ENCODE assay signal across 7 cellular contexts in genomic region chr16:4306439-4307214, GRCh38. TPM values are rescaled to one million over a fixed set of nuclear protein-coding genes. Genes with fewer than 3 reads are reported as not detected.
DNase-seq lines count a peak whose midpoint lies in the region; ATAC-seq, FAIRE-seq and TF ChIP-seq lines count a peak whose summit lies in the region.

No MANE protein-coding gene starts in this region.

- H3K36me3 Mint-ChIP-seq in H9 (ENCODE audit: insufficient read depth in 1 of 3, low read depth in 3 of 3) (peaks cover 0 to 19% (median 15%) of the 10 kb centered on the region in 3 experiments; a peak in 6 of 7 replicates), astrocyte (ENCODE audit: low read depth, unreplicated experiment) (no peaks in the 10 kb centered on the region)

- no peak for TF ChIP-seq POLR2A in HepG2 (IDR thresholded peaks at IDR 0.05; ENCODE audit: insufficient read depth in 1 of 2, low read depth in 2 of 2, low read length in 2 of 2)

- BruUV-seq in PC-3 (replicated peaks; lab: Mats Ljungman, UMichigan) (TSS peak; percentile 92), HepG2 (replicated peaks; lab: Mats Ljungman, UMichigan) (TSS peak; percentile 90)

- H3K56ac ChIP-seq in H9 (ENCODE audit: insufficient read length, low read depth, low read length): no peak overlapping the region

- no peak overlapping the region for H4K5ac ChIP-seq in H9 (ENCODE audit: insufficient read length, low read depth, low read length)

- TF ChIP-seq EP300 in HepG2 (IDR thresholded peaks at IDR 0.05; ENCODE audit: low read depth in 2 of 2, low read length in 2 of 2) (no peak), HepG2 (CRISPR knock-in tag; IDR thresholded peaks at IDR 0.05; ENCODE audit: borderline replicate concordance) (no peak)

- H2BK120ac ChIP-seq in H9 (ENCODE audit: low read depth, low read length, poor library complexity, severe bottlenecking): no peak overlapping the region

- H2AK5ac ChIP-seq in H9 (ENCODE audit: insufficient read length, low read length): no peak overlapping the region

- no peak overlapping the region for H4K91ac ChIP-seq in H9 (ENCODE audit: insufficient read length, low read depth, low read length)

- no peaks in the 10 kb centered on the region; a peak in 2 of 5 replicates for H3K9me3 Mint-ChIP-seq in H9
- no peaks in the 10 kb centered on the region for H3K9me3 Mint-ChIP-seq in astrocyte (ENCODE audit: unreplicated experiment)

- TF ChIP-seq CTCF in H9 (conservative IDR thresholded peaks at IDR 0.05) (no peak), PC-3 (conservative IDR thresholded peaks at IDR 0.05; ENCODE audit: low read depth, low read length) (no peak), astrocyte (IDR thresholded peaks at IDR 0.05; ENCODE audit: insufficient read depth, low read depth, low read length) (no peak), HepG2 (CRISPR knock-in tag; IDR thresholded peaks at IDR 0.05) (no peak), thoracic aorta (IDR thresholded peaks at IDR 0.05) (no peak)

- CTCF ChIA-PET in PC-3 (lab: Charles Lee) (no interaction called here), HepG2 (lab: Yijun Ruan, JAX; ENCODE audit: low intra/inter-chr PET ratio, low total read pairs) (no interaction called here)

- H3K27ac ChIP-seq in H9 (ENCODE audit: insufficient read length, low read depth, low read length): no peak overlapping the region
- peak overlapping the region; percentile 38; the same call in 1 of the 2 replicates for H3K27ac ChIP-seq in PC-3 (ENCODE audit: low read length)
- peak overlapping the region; percentile 70 for H3K27ac ChIP-seq in astrocyte (ENCODE audit: low read depth, low read length)
- H3K27ac ChIP-seq in HepG2 (ENCODE audit: extremely low read length, insufficient read depth, low read length): peak overlapping the region; percentile 42
- H3K27ac ChIP-seq in thoracic aorta: peak overlapping the region; percentile 76 to 80

- in situ Hi-C loops in HepG2 (cut with HindIII; ENCODE audit: extremely low pct_ligation_motif_present, low pct_unique_long_range_greater_than_20kb): no loop called here

- no peaks in the 10 kb centered on the region for H3K23me2 ChIP-seq in H9 (ENCODE audit: insufficient read length, low read depth, low read length, poor library complexity, severe bottlenecking)

- H2BK12ac ChIP-seq in H9 (ENCODE audit: insufficient read length, low read depth, low read length): no peak overlapping the region

- H2BK5ac ChIP-seq in H9 (ENCODE audit: insufficient read length, low read length): no peak overlapping the region

- H3K79me1 ChIP-seq in H9 (ENCODE audit: insufficient read depth, low read depth, low read length, poor library complexity, severe bottlenecking): no peaks in the 10 kb centered on the region

- H3T11ph ChIP-seq in H9 (ENCODE audit: low read length): no peak overlapping the region

- H3K9ac ChIP-seq in H9 (ENCODE audit: extremely low read depth, insufficient read length, low read length) (peak overlapping the region; percentile 66), PC-3 (ENCODE audit: low read length) (peak overlapping the region; percentile 70), astrocyte (ENCODE audit: low read length) (peak overlapping the region; percentile 71), HepG2 (ENCODE audit: insufficient read depth, low read depth, low read length) (peak overlapping the region; percentile 57)

- WGBS in H9 (ENCODE audit: extremely low coverage, insufficient read length, low lambda C conversion rate): no CpG with 5 or more reads among the region's 16 CpGs
- WGBS in HepG2 (ENCODE audit: low lambda C conversion rate): 42% methylated on average over 11 of the region's 16 CpGs

- FAIRE-seq in astrocyte (lab: Jason Lieb, UNC) (no peak), HepG2 (lab: Jason Lieb, UNC) (no peak)

- no peaks in the 10 kb centered on the region for H3F3A ChIP-seq in PC-3 (ENCODE audit: low read length, unreplicated experiment)

- TF ChIP-seq RAD21 in HepG2 (CRISPR knock-in tag; IDR thresholded peaks at IDR 0.05): no peak

- no peaks in the 10 kb centered on the region for H3K9me3 ChIP-seq in H9 (ENCODE audit: control insufficient read depth, low read depth, low read length)
- no peaks in the 10 kb centered on the region for H3K9me3 ChIP-seq in PC-3 (ENCODE audit: low read length)
- H3K9me3 ChIP-seq in astrocyte (ENCODE audit: insufficient read depth, low read depth, low read length): no peaks in the 10 kb centered on the region
- H3K9me3 ChIP-seq in HepG2 (ENCODE audit: low read length): no peaks in the 10 kb centered on the region
- no peaks in the 10 kb centered on the region for H3K9me3 ChIP-seq in thoracic aorta

- H3K79me2 ChIP-seq in H9 (ENCODE audit: insufficient read depth, low read length) (no peaks in the 10 kb centered on the region; the same call in 1 of the 2 replicates), PC-3 (ENCODE audit: low read length) (peaks cover 12% of the 10 kb centered on the region), astrocyte (ENCODE audit: insufficient read depth, low read length) (no peaks in the 10 kb centered on the region), HepG2 (ENCODE audit: insufficient read depth, low read length) (peaks cover 5% of the 10 kb centered on the region)

- no peaks in the 10 kb centered on the region for H4K20me1 ChIP-seq in H9 (ENCODE audit: control insufficient read depth, insufficient read depth, insufficient read length)
- no peaks in the 10 kb centered on the region for H4K20me1 ChIP-seq in PC-3 (ENCODE audit: low read length)
- H4K20me1 ChIP-seq in astrocyte (ENCODE audit: insufficient read depth, low read length): no peaks in the 10 kb centered on the region
- H4K20me1 ChIP-seq in HepG2 (ENCODE audit: insufficient read depth, low read length): no peaks in the 10 kb centered on the region

- H3K4me1 ChIP-seq in H9 (ENCODE audit: insufficient read depth, low read length) (peaks cover 3% of the 10 kb centered on the region; the same call in 1 of the 2 replicates), PC-3 (ENCODE audit: insufficient read depth, low read length) (peaks cover 23% of the 10 kb centered on the region), astrocyte (ENCODE audit: insufficient read depth, low read length) (peaks cover 18% of the 10 kb centered on the region), HepG2 (ENCODE audit: insufficient read depth, low read length) (peaks cover 39% of the 10 kb centered on the region), thoracic aorta (ENCODE audit: control insufficient read depth in 1 of 2, low read depth in 2 of 2) (peaks cover 0 to 8% of the 10 kb centered on the region in 2 donors)

- DNase-seq in H9 (peak; percentile 64), PC-3 (no peak), astrocyte (ENCODE audit: low read depth) (no peak), HepG2 (ENCODE audit: low spot score) (no peak), thoracic aorta (ENCODE audit: low spot score) (no peak), NCI-H1930 (lab: John Stamatoyannopoulos, UW) (no peak)

- peak overlapping the region; percentile 80 for H3K4me2 ChIP-seq in H9 (ENCODE audit: insufficient read depth, insufficient read length, low read length)
- H3K4me2 ChIP-seq in PC-3 (ENCODE audit: low read length): peak overlapping the region; percentile 88
- peak overlapping the region; percentile 81 for H3K4me2 ChIP-seq in astrocyte (ENCODE audit: low read length)
- peak overlapping the region; percentile 69 for H3K4me2 ChIP-seq in HepG2 (ENCODE audit: low read depth, low read length)

- POLR2A ChIA-PET in PC-3 (lab: Charles Lee; ENCODE audit: unreplicated experiment): no interaction called here
- POLR2A ChIA-PET in HepG2 (lab: Yijun Ruan, JAX): interaction anchor here (1.4 to 1.7 kb wide), 3 partner anchors 17 to 33 kb away, joined by 4 to 5 read pairs (median 5); partner anchors contain the start of gene TFAP4

- H4K8ac ChIP-seq in H9 (replicated peaks; ENCODE audit: insufficient read length, low read depth, low read length): no peak overlapping the region

- no peak for ATAC-seq in PC-3
- no peak for ATAC-seq in HepG2
- no peak for ATAC-seq in thoracic aorta (ENCODE audit: insufficient number of reproducible peaks, low FRiP score, low read depth)
- ATAC-seq in HG03175 (IDR thresholded peaks at IDR 0.05; ENCODE audit: unreplicated experiment): no peak

- H2BK15ac ChIP-seq in H9 (ENCODE audit: low read depth, low read length): no peak overlapping the region

- H3K27ac Mint-ChIP-seq in H9 (peak overlapping the region; percentile 30 to 93 (median 49)), astrocyte (ENCODE audit: unreplicated experiment) (peak overlapping the region; percentile 96)

- H3K18ac ChIP-seq in H9 (ENCODE audit: insufficient read length, low read depth, low read length): peak overlapping the region; percentile 51

- no peak overlapping the region for H3K4ac ChIP-seq in H9 (ENCODE audit: low read depth, low read length)

- H3K4me3 ChIP-seq in PC-3 (ENCODE audit: low read length) (peak overlapping the region; percentile 77), astrocyte (ENCODE audit: insufficient read depth, low read depth, low read length) (peak overlapping the region; percentile 59), HepG2 (replicated peaks in 1 of 3; ENCODE audit: insufficient read depth in 1 of 3, low read depth in 2 of 3, low read length in 3 of 3) (peak overlapping the region; percentile 62 to 73 (median 65)), thoracic aorta (peak overlapping the region; percentile 66)

- peak overlapping the region; percentile 91 to 94 for H3K4me3 Mint-ChIP-seq in H9
- H3K4me3 Mint-ChIP-seq in astrocyte (ENCODE audit: unreplicated experiment): peak overlapping the region; percentile 91

- H3K23ac ChIP-seq in H9 (ENCODE audit: insufficient read length, low read depth, low read length): no peak overlapping the region

- H3K9me2 ChIP-seq in PC-3 (replicated peaks; ENCODE audit: low read length): no peaks in the 10 kb centered on the region

- H3K27me3 Mint-ChIP-seq in H9 (ENCODE audit: low read depth) (peaks cover 9% of the 10 kb centered on the region; the same call in 1 of the 2 replicates), astrocyte (ENCODE audit: low read depth, unreplicated experiment) (no peaks in the 10 kb centered on the region)

- no peak overlapping the region for H2AFZ ChIP-seq in H9 (ENCODE audit: low read length)
- H2AFZ ChIP-seq in PC-3 (ENCODE audit: low read length): peak overlapping the region; percentile 74
- peak overlapping the region; percentile 83 for H2AFZ ChIP-seq in astrocyte (ENCODE audit: low read depth, low read length)
- H2AFZ ChIP-seq in HepG2 (ENCODE audit: low read length): no peak overlapping the region

- H3K4me1 Mint-ChIP-seq in H9: peaks cover 33 to 36% of the 10 kb centered on the region in 2 experiments
- peaks cover 18% of the 10 kb centered on the region for H3K4me1 Mint-ChIP-seq in astrocyte (ENCODE audit: low read depth, unreplicated experiment)

- no peak overlapping the region for H3K14ac ChIP-seq in H9 (ENCODE audit: insufficient read depth, low read length)

- H3K36me3 ChIP-seq in PC-3 (ENCODE audit: low read depth, low read length) (no peaks in the 10 kb centered on the region), astrocyte (ENCODE audit: insufficient read depth, low read length) (no peaks in the 10 kb centered on the region), HepG2 (replicated peaks in 1 of 2; ENCODE audit: control insufficient read depth in 1 of 2, insufficient read depth in 2 of 2, low read length in 2 of 2) (no peaks in the 10 kb centered on the region), thoracic aorta (no peaks in the 10 kb centered on the region)

- intact Hi-C loops in PC-3 (cut with micrococcal nuclease) (no loop called here), HepG2 (cut with micrococcal nuclease; ENCODE audit: unreplicated experiment) (loop anchor here (5.0 kb wide), 1 partner anchor 34 kb away; the partner anchor contains the start of gene TFAP4)

- no peak overlapping the region for H2BK20ac ChIP-seq in H9 (ENCODE audit: low read depth, low read length, poor library complexity, severe bottlenecking)

- no peaks in the 10 kb centered on the region for H3K27me3 ChIP-seq in H9 (ENCODE audit: insufficient read depth, low read length)
- H3K27me3 ChIP-seq in PC-3 (ENCODE audit: low read length): no peaks in the 10 kb centered on the region
- no peaks in the 10 kb centered on the region for H3K27me3 ChIP-seq in astrocyte (ENCODE audit: insufficient read depth, low read length)
- peaks cover 0 to 9% of the 10 kb centered on the region in 2 experiments; a peak in 2 of 5 replicates for H3K27me3 ChIP-seq in HepG2 (ENCODE audit: control insufficient read depth in 1 of 2, insufficient read depth in 2 of 2, low read length in 2 of 2)
- H3K27me3 ChIP-seq in thoracic aorta (replicated peaks; ENCODE audit: insufficient read depth): no peaks in the 10 kb centered on the region

RNA-seq across cellular contexts. Expression of gene GLIS2, which starts 9.2 kb away (rescaled TPM):
- total RNA-seq in H9 (2021) (14.3 and 14.9 TPM in 2 replicates), PC-3 (2014; rRNA removed) (2.1 and 5.9 TPM in 2 replicates), astrocyte (16.5 and 18.9 TPM in 2 replicates), HepG2 (2016; rRNA removed; fragmentation: Illumina TruSeq; extraction: Trizol) (0.24 and 0.29 TPM in 2 replicates), thoracic aorta (10 to 100 TPM; 19.5 to 32.9 TPM)
- 1.0 and 1.1 TPM in 2 replicates for total RNA-seq in HepG2 (2016; cell fraction: cytosol; rRNA removed; fragmentation: Illumina TruSeq; extraction: Trizol; ENCODE audit: low read depth)
- 0.18 and 0.30 TPM in 2 replicates for total RNA-seq in HepG2 (2016; cell fraction: insoluble cytoplasmic fraction; rRNA removed; fragmentation: Illumina TruSeq; extraction: Trizol)
- 0.59 and 0.65 TPM in 2 replicates for total RNA-seq in HepG2 (2016; cell fraction: membrane; rRNA removed; fragmentation: Illumina TruSeq; extraction: Trizol)
- 0.34 and 0.63 TPM in 2 replicates for total RNA-seq in HepG2 (2016; cell fraction: nucleus; rRNA removed; fragmentation: Illumina TruSeq; extraction: Trizol)
- polyA plus RNA-seq in HepG2 (2011; rRNA removed): 0.28 and 0.39 TPM in 2 replicates
- polyA plus RNA-seq in HepG2 (2011; cell fraction: cytosol; rRNA removed): 0.17 and 0.18 TPM in 2 replicates
- polyA plus RNA-seq in HepG2 (2011; cell fraction: nucleus; rRNA removed): 1.1 and 1.3 TPM in 2 replicates
- polyA plus RNA-seq in HepG2 (2012): 0.91 and 2.0 TPM in 2 replicates
- 0.27 and 0.43 TPM in 2 replicates for polyA plus RNA-seq in HepG2 (2016; cell fraction: cytosol; fragmentation: Illumina TruSeq; extraction: Trizol; ENCODE audit: low read depth)
- polyA plus RNA-seq in HepG2 (2016; cell fraction: insoluble cytoplasmic fraction; fragmentation: Illumina TruSeq; extraction: Trizol; ENCODE audit: low read depth): 0.70 and 0.86 TPM in 2 replicates
- polyA plus RNA-seq in HepG2 (2016; cell fraction: membrane; fragmentation: Illumina TruSeq; extraction: Trizol; ENCODE audit: low read depth): 1.3 and 1.4 TPM in 2 replicates
- 1.6 and 1.8 TPM in 2 replicates for polyA plus RNA-seq in HepG2 (2016; cell fraction: nucleus; fragmentation: Illumina TruSeq; extraction: Trizol; ENCODE audit: insufficient read depth, low read depth)
- 0.44 and 3.2 TPM in 2 replicates for polyA minus RNA-seq in HepG2 (2011; rRNA and poly(A)+ RNA removed; ENCODE audit: low replicate concordance)
- polyA minus RNA-seq in HepG2 (2011; cell fraction: cytosol; rRNA and poly(A)+ RNA removed): 0.18 and 0.99 TPM in 2 replicates
- 0.25 and 0.52 TPM in 2 replicates for polyA minus RNA-seq in HepG2 (2011; cell fraction: nucleus; rRNA and poly(A)+ RNA removed)

RNA-seq across cellular contexts. Expression of gene TFAP4, which starts 33.8 kb away (rescaled TPM):
- total RNA-seq in H9 (2021) (50.5 and 51.9 TPM in 2 replicates), PC-3 (2014; rRNA removed) (35.7 and 38.1 TPM in 2 replicates), astrocyte (6.1 and 7.7 TPM in 2 replicates), HepG2 (2016; rRNA removed; fragmentation: Illumina TruSeq; extraction: Trizol) (10.4 and 12.2 TPM in 2 replicates), thoracic aorta (1 to 10 TPM; 3.5 to 7.6 TPM)
- total RNA-seq in HepG2 (2016; cell fraction: cytosol; rRNA removed; fragmentation: Illumina TruSeq; extraction: Trizol; ENCODE audit: low read depth): 22.0 and 26.0 TPM in 2 replicates
- total RNA-seq in HepG2 (2016; cell fraction: insoluble cytoplasmic fraction; rRNA removed; fragmentation: Illumina TruSeq; extraction: Trizol): 8.6 and 13.4 TPM in 2 replicates
- total RNA-seq in HepG2 (2016; cell fraction: membrane; rRNA removed; fragmentation: Illumina TruSeq; extraction: Trizol): 16.4 and 17.5 TPM in 2 replicates
- 6.4 and 7.5 TPM in 2 replicates for total RNA-seq in HepG2 (2016; cell fraction: nucleus; rRNA removed; fragmentation: Illumina TruSeq; extraction: Trizol)
- polyA plus RNA-seq in HepG2 (2011; rRNA removed): 13.0 and 15.6 TPM in 2 replicates
- 4.7 and 8.9 TPM in 2 replicates for polyA plus RNA-seq in HepG2 (2011; cell fraction: cytosol; rRNA removed)
- polyA plus RNA-seq in HepG2 (2011; cell fraction: nucleus; rRNA removed): 12.3 and 16.1 TPM in 2 replicates
- 9.9 and 12.9 TPM in 2 replicates for polyA plus RNA-seq in HepG2 (2012)
- polyA plus RNA-seq in HepG2 (2016; cell fraction: cytosol; fragmentation: Illumina TruSeq; extraction: Trizol; ENCODE audit: low read depth): 4.9 and 5.3 TPM in 2 replicates
- 13.4 and 17.4 TPM in 2 replicates for polyA plus RNA-seq in HepG2 (2016; cell fraction: insoluble cytoplasmic fraction; fragmentation: Illumina TruSeq; extraction: Trizol; ENCODE audit: low read depth)
- polyA plus RNA-seq in HepG2 (2016; cell fraction: membrane; fragmentation: Illumina TruSeq; extraction: Trizol; ENCODE audit: low read depth): 7.5 and 7.9 TPM in 2 replicates
- polyA plus RNA-seq in HepG2 (2016; cell fraction: nucleus; fragmentation: Illumina TruSeq; extraction: Trizol; ENCODE audit: insufficient read depth, low read depth): 20.3 and 24.4 TPM in 2 replicates
- 36.2 and 88.6 TPM in 2 replicates for polyA minus RNA-seq in HepG2 (2011; rRNA and poly(A)+ RNA removed; ENCODE audit: low replicate concordance)
- polyA minus RNA-seq in HepG2 (2011; cell fraction: cytosol; rRNA and poly(A)+ RNA removed): 18.4 and 24.2 TPM in 2 replicates
- 6.2 and 8.5 TPM in 2 replicates for polyA minus RNA-seq in HepG2 (2011; cell fraction: nucleus; rRNA and poly(A)+ RNA removed)

RNA-seq across cellular contexts. Expression of gene PAM16, which starts 44.5 kb away (rescaled TPM):
- 80.4 and 81.8 TPM in 2 replicates for total RNA-seq in H9 (2021)
- total RNA-seq in PC-3 (2014; rRNA removed): 91.2 and 95.5 TPM in 2 replicates
- total RNA-seq in astrocyte: 50.7 and 51.9 TPM in 2 replicates
- total RNA-seq in HepG2 (2016; rRNA removed; fragmentation: Illumina TruSeq; extraction: Trizol): 39.5 and 51.8 TPM in 2 replicates
- 62.7 and 78.9 TPM in 2 replicates for total RNA-seq in HepG2 (2016; cell fraction: cytosol; rRNA removed; fragmentation: Illumina TruSeq; extraction: Trizol; ENCODE audit: low read depth)
- total RNA-seq in HepG2 (2016; cell fraction: insoluble cytoplasmic fraction; rRNA removed; fragmentation: Illumina TruSeq; extraction: Trizol): 44.0 and 55.1 TPM in 2 replicates
- total RNA-seq in HepG2 (2016; cell fraction: membrane; rRNA removed; fragmentation: Illumina TruSeq; extraction: Trizol): 48.0 and 59.1 TPM in 2 replicates
- total RNA-seq in HepG2 (2016; cell fraction: nucleus; rRNA removed; fragmentation: Illumina TruSeq; extraction: Trizol): 21.8 and 30.9 TPM in 2 replicates
- 51.5 and 64.5 TPM in 2 replicates for polyA plus RNA-seq in HepG2 (2011; rRNA removed)
- 79.1 and 106 TPM in 2 replicates for polyA plus RNA-seq in HepG2 (2011; cell fraction: cytosol; rRNA removed)
- 59.7 and 63.8 TPM in 2 replicates for polyA plus RNA-seq in HepG2 (2011; cell fraction: nucleus; rRNA removed)
- polyA plus RNA-seq in HepG2 (2012): 28.9 and 43.2 TPM in 2 replicates
- polyA plus RNA-seq in HepG2 (2016; cell fraction: cytosol; fragmentation: Illumina TruSeq; extraction: Trizol; ENCODE audit: low read depth): 51.5 and 69.1 TPM in 2 replicates
- polyA plus RNA-seq in HepG2 (2016; cell fraction: insoluble cytoplasmic fraction; fragmentation: Illumina TruSeq; extraction: Trizol; ENCODE audit: low read depth): 31.2 and 31.7 TPM in 2 replicates
- 35.5 and 47.0 TPM in 2 replicates for polyA plus RNA-seq in HepG2 (2016; cell fraction: membrane; fragmentation: Illumina TruSeq; extraction: Trizol; ENCODE audit: low read depth)
- 70.3 and 85.7 TPM in 2 replicates for polyA plus RNA-seq in HepG2 (2016; cell fraction: nucleus; fragmentation: Illumina TruSeq; extraction: Trizol; ENCODE audit: insufficient read depth, low read depth)
- 22.9 and 24.5 TPM in 2 replicates for polyA minus RNA-seq in HepG2 (2011; rRNA and poly(A)+ RNA removed; ENCODE audit: low replicate concordance)
- polyA minus RNA-seq in HepG2 (2011; cell fraction: cytosol; rRNA and poly(A)+ RNA removed): 13.2 and 17.4 TPM in 2 replicates
- 12.3 and 12.9 TPM in 2 replicates for polyA minus RNA-seq in HepG2 (2011; cell fraction: nucleus; rRNA and poly(A)+ RNA removed)
- total RNA-seq in thoracic aorta: 10 to 100 TPM; 18.4 to 21.1 TPM

Comparison
In these comparisons a context has a peak if more than half of its experiments do, and no peak if none do; other contexts are left out.
1. H2AFZ ChIP-seq: peak in PC-3 (single experiment) and astrocyte (single experiment); none in H9 (single experiment) and HepG2 (single experiment).
2. Peak in every context shown above with its lines, with median percentiles within 50 percentile points of each other: H3K4me2 ChIP-seq, H3K9ac ChIP-seq and H3K4me3 ChIP-seq.